Comparison of ENCODE assay signal across 8 cellular contexts in the genomic region with DNA sequence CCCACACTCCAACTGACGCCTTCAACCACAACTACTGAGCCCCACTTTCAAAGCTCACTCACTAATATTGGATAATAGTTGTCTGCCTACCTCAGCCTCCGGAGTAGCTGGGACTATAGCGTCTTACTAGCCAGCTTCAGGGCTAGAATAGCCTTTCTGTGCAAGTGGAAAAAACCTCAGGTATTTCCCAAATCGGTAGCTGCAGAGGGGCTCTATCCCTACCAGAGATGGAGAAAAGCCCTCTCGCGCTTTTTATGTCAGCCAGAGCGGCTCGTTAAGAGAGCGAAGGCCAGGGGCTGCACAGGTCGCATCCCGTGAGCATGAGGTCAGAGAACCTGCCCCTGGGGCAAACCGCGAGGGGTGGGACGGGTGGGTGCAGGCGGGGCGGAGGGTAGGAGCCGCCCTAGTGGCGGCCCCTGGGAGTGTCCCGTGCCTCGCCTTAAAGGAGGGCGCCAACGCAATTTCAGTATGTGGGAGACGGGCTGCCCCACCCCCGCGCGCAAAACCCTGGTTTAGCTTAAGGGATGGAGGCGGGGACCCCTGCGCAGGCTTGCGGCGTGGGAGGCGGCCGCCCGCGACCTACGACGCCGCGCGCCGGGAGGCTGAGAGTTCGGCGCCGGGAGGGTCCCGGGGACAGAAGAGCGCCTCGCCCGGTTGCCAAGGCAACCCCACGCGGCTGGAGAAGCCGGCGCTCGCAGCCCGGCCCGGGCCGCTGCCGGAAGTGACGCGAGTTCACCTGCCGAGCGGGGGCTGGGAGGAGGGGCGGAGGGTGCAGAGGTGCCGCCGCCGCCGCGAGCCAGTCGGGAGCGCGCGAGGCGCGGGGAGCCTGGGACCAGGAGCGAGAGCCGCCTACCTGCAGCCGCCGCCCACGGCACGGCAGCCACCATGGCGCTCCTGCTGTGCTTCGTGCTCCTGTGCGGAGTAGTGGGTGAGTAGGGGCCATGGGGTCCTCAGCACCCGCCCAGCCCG. TPM values are rescaled to one million over a fixed set of nuclear protein-coding genes. Genes with fewer than 3 reads are reported as not detected.
DNase-seq lines count a peak whose midpoint lies in the region; ATAC-seq and TF ChIP-seq lines count a peak whose summit lies in the region.

A gene (plus strand): TSS at position 799 of the 969 bp plus-strand sequence. CDS start 87 bp downstream, at position 886.

- DNase-seq in GM13977 (ENCODE audit: low spot score) (peak; percentile 86), NCI-H2081 (lab: John Stamatoyannopoulos, UW) (peak; percentile 88 to 90), chondrocyte (ENCODE audit: low spot score) (no peak), left kidney (ENCODE audit: low read depth, low spot score) (peak; percentile 97), hepatic stellate cell (ENCODE audit: low spot score) (no peak)
- DNase-seq in activated CD4-positive, CD25-positive, alpha-beta regulatory T cell treated with anti-CD3 and anti-CD28 coated beads, Interleukin-2, amount 50 U/mL, for 72 hours: peak; percentile 70
- peak; percentile 55 to 70 for DNase-seq in stimulated activated CD4-positive, alpha-beta T cell treated with anti-CD3 and anti-CD28 coated beads, Interleukin-2, amount 100 ng/mL, for 48 hours

- peak within 1 kb of the TSS; percentile 78 for H3K4me3 Mint-ChIP-seq in chondrocyte (ENCODE audit: unreplicated experiment)

- in situ Hi-C loops in GM13977 (cut with MboI; ENCODE audit: low pct_unique_long_range_greater_than_20kb, low sequenced_read_pairs, unreplicated experiment): no loop called here

- TF ChIP-seq CTCF in GM13977 (IDR thresholded peaks at IDR 0.05; ENCODE audit: extremely low read depth, insufficient read depth, missing control alignments): peak; percentile 32
- TF ChIP-seq CTCF in chondrocyte (IDR thresholded peaks at IDR 0.05): peak; percentile 76

- ATAC-seq in HG02938 (IDR thresholded peaks at IDR 0.05; ENCODE audit: unreplicated experiment): peak; percentile 80

- H3K27ac Mint-ChIP-seq in chondrocyte (ENCODE audit: unreplicated experiment): no peak within 1 kb of the TSS

- H3K9me3 Mint-ChIP-seq in chondrocyte (ENCODE audit: low read depth): no peaks in the 10 kb centered on the region

- no peaks in the 10 kb centered on the region for H3K36me3 Mint-ChIP-seq in chondrocyte (ENCODE audit: low read depth)

- H3K4me1 Mint-ChIP-seq in chondrocyte (ENCODE audit: low read depth): peaks cover 14% of the 10 kb centered on the region

- peaks cover 49% of the 10 kb centered on the region for H3K27me3 Mint-ChIP-seq in chondrocyte (ENCODE audit: low read depth)

RNA-seq across cellular contexts. Expression of the gene that starts here (rescaled TPM):
- total RNA-seq in chondrocyte: 0.08 to 0.75 TPM (median 0.17 TPM) in 3 replicates

Comparison
In these comparisons a context has a peak if more than half of its experiments do, and no peak if none do; other contexts are left out.
1. DNase-seq: peak in GM13977 (single experiment), NCI-H2081 (2 of 2), activated CD4-positive, CD25-positive, alpha-beta regulatory T cell treated with anti-CD3 and anti-CD28 coated beads, Interleukin-2, amount 50 U/mL, for 72 hours (single experiment), left kidney (single experiment) and stimulated activated CD4-positive, alpha-beta T cell treated with anti-CD3 and anti-CD28 coated beads, Interleukin-2, amount 100 ng/mL, for 48 hours (2 of 2); none in chondrocyte (single experiment) and hepatic stellate cell (single experiment).